Comparison of ENCODE assay signal across 21 cellular contexts in genomic region chr3:81308296-81308695, GRCh38.
DNase-seq lines count a peak whose midpoint lies in the region; ATAC-seq and TF ChIP-seq lines count a peak whose summit lies in the region.
"Had no signal": no experiment of that assay in that cellular context is flagged by ENCODE, and none has a peak within 500 bp of the region (broad histone marks: within the 10 kb centered on the region; RNA-seq: fewer than 3 reads in every experiment).

No MANE protein-coding gene starts in this region.

- TF ChIP-seq POLR2A in IMR-90 (IDR thresholded peaks at IDR 0.05; ENCODE audit: low read depth, low read length) = no peak

- no peak overlapping the region for H4K91ac ChIP-seq in IMR-90 (ENCODE audit: insufficient read depth, low read depth, low read length)

- no peak overlapping the region for H3K4me2 ChIP-seq in IMR-90 (ENCODE audit: low read depth, low read length)
- H3K4me2 ChIP-seq: A549 had no signal

- no CpG with 5 or more reads among the region's 1 CpG for WGBS in IMR-90 (ENCODE audit: extremely low coverage in 2 of 2, insufficient read length in 1 of 2), 2 experiments

- no peak overlapping the region for H3K18ac ChIP-seq in IMR-90 (ENCODE audit: low read depth, low read length)

- no peak overlapping the region for H2AK9ac ChIP-seq in IMR-90 (replicated peaks; ENCODE audit: low read depth, low read length, poor library complexity)

- H3K4me1 ChIP-seq in IMR-90 (ENCODE audit: control insufficient read depth, insufficient read depth, low read length) = no peaks in the 10 kb centered on the region
- H3K4me1 ChIP-seq: A549, esophagus squamous epithelium had no signal

- H4K5ac ChIP-seq in IMR-90 (ENCODE audit: low read depth, low read length) = no peak overlapping the region

- no peaks in the 10 kb centered on the region for H4K20me1 ChIP-seq in IMR-90 (ENCODE audit: insufficient read depth, low read length)

- H3K27ac ChIP-seq in IMR-90 (ENCODE audit: insufficient read depth, low read length) (no peak overlapping the region), brain microvascular endothelial cell (peak overlapping the region; percentile 38)
- H3K27ac ChIP-seq: A549, esophagus squamous epithelium had no signal

- H3K79me1 ChIP-seq in IMR-90 (ENCODE audit: low read depth in 1 of 2, low read length in 2 of 2) = no peaks in the 10 kb centered on the region

- no peak overlapping the region for H3K4ac ChIP-seq in IMR-90 (ENCODE audit: low read depth, low read length)

- H4K8ac ChIP-seq in IMR-90 (ENCODE audit: low read depth in 2 of 2, low read length in 2 of 2) = no peak overlapping the region

- POLR2A ChIA-PET in IMR-90 (lab: Charles Lee; ENCODE audit: unreplicated experiment) = no interaction called here

- no peak overlapping the region for H2AK5ac ChIP-seq in IMR-90 (ENCODE audit: low read depth, low read length)

- H3K27me3 Mint-ChIP-seq in T-helper 17 cell = no peaks in the 10 kb centered on the region
- H3K27me3 Mint-ChIP-seq: activated T-cell treated with anti-CD3 and anti-CD28 coated beads, Interleukin-2, amount 50 U/mL, for 24 hours had no signal

- TF ChIP-seq RAD21 in IMR-90 (IDR thresholded peaks at IDR 0.05; ENCODE audit: low read length) = no peak

- in situ Hi-C loops in IMR-90 (cut with MboI; ENCODE audit: low sequenced_read_pairs) = no loop called here
- in situ Hi-C loops in brain microvascular endothelial cell (cut with HindIII; ENCODE audit: low pct_ligation_motif_present, low sequenced_read_pairs) = no loop called here

- no peak overlapping the region for H3K9ac ChIP-seq in IMR-90 (ENCODE audit: low read depth, low read length)

- CTCF ChIA-PET in IMR-90 (lab: Yijun Ruan, JAX) = no interaction called here

- no peaks in the 10 kb centered on the region for H3K36me3 Mint-ChIP-seq in T-helper 17 cell (ENCODE audit: low read depth)

- no TSS peak for BruUV-seq in IMR-90 (replicated peaks; lab: Mats Ljungman, UMichigan)

- H2BK15ac ChIP-seq in IMR-90 (ENCODE audit: low read depth, low read length) = no peak overlapping the region

- no peak overlapping the region for H2BK5ac ChIP-seq in IMR-90 (ENCODE audit: low read depth, low read length, poor library complexity, severe bottlenecking)

- H3K9me3 ChIP-seq in IMR-90 (ENCODE audit: control insufficient read depth, insufficient read depth, low read length) = no peaks in the 10 kb centered on the region
- H3K9me3 ChIP-seq in T-helper 17 cell (ENCODE audit: control insufficient read depth, low read length, poor library complexity, severe bottlenecking) = no peaks in the 10 kb centered on the region
- H3K9me3 ChIP-seq: A549, esophagus squamous epithelium had no signal

- H3K9me1 ChIP-seq in IMR-90 (ENCODE audit: insufficient read depth, low read length) = no peaks in the 10 kb centered on the region

- no peak overlapping the region for H2AFZ ChIP-seq in IMR-90 (replicated peaks; ENCODE audit: low read length, poor library complexity)

- intact Hi-C loops in IMR-90 (cut with micrococcal nuclease) = no loop called here

- DNase-seq in AG08395 (ENCODE audit: low spot score) = peak; percentile 43
- DNase-seq in IMR-90 = peak; percentile 58
- peak; percentile 9 for DNase-seq in brain microvascular endothelial cell
- DNase-seq in hepatic stellate cell (ENCODE audit: low spot score) = peak; percentile 28
- DNase-seq in activated CD4-positive, alpha-beta T cell treated with anti-CD3 and anti-CD28 coated beads for 1 hour = no peak
- no peak for DNase-seq in NCI-H187 treated with DMSO at 0.1 percent for 48 hours (lab: John Stamatoyannopoulos, UW)
- DNase-seq in T-helper 17 cell = no peak
- DNase-seq in ecto neural progenitor cell (ENCODE audit: low spot score) = no peak
- DNase-seq: activated CD8-positive, alpha-beta memory T cell treated with anti-CD3 and anti-CD28 coated beads for 24 hours; activated naive CD4-positive, alpha-beta T cell treated with anti-CD3 and anti-CD28 coated beads for 36 hours; activated T-cell treated with anti-CD3 and anti-CD28 coated beads, Interleukin-2, amount 50 U/mL, for 24 hours; anterior cingulate cortex; esophagus squamous epithelium; GDM1; head of caudate nucleus; left ventricle myocardium superior; NCI-H1092; NCI-H2029; SHP77 treated with DMSO at 0.1 percent for 48 hours; substantia nigra had no signal

- no peak overlapping the region for H2BK120ac ChIP-seq in IMR-90 (ENCODE audit: low read depth, low read length)

- no peaks in the 10 kb centered on the region for H3K36me3 ChIP-seq in IMR-90 (ENCODE audit: control insufficient read depth, insufficient read depth, low read length)
- H3K36me3 ChIP-seq in brain microvascular endothelial cell (replicated peaks) = no peaks in the 10 kb centered on the region
- H3K36me3 ChIP-seq: esophagus squamous epithelium had no signal

- TF ChIP-seq CTCF in IMR-90 (conservative IDR thresholded peaks at IDR 0.05; ENCODE audit: low read depth, low read length) (no peak), brain microvascular endothelial cell (IDR thresholded peaks at IDR 0.05; ENCODE audit: low read depth, low read length, missing control alignments) (no peak)

- H3K4me1 Mint-ChIP-seq in T-helper 17 cell = no peaks in the 10 kb centered on the region

- H3K4me3 Mint-ChIP-seq in T-helper 17 cell = no peak overlapping the region
- H3K4me3 Mint-ChIP-seq: activated naive CD4-positive, alpha-beta T cell treated with anti-CD3 and anti-CD28 coated beads for 36 hours; activated T-cell treated with anti-CD3 and anti-CD28 coated beads, Interleukin-2, amount 50 U/mL, for 24 hours had no signal

- no peak overlapping the region for H3K14ac ChIP-seq in IMR-90 (replicated peaks; ENCODE audit: low read depth, low read length)

- dilution Hi-C loops in IMR-90 (cut with HindIII; ENCODE audit: low sequenced_read_pairs, unreplicated experiment) = no loop called here

- H2BK20ac ChIP-seq in IMR-90 (ENCODE audit: low read depth, low read length) = no peak overlapping the region

- H3K4me3 ChIP-seq in IMR-90 (ENCODE audit: insufficient read depth, low read depth, low read length) (no peak overlapping the region), brain microvascular endothelial cell (ENCODE audit: low read depth, low read length) (no peak overlapping the region)
- H3K4me3 ChIP-seq: A549, esophagus squamous epithelium had no signal

- ATAC-seq in IMR-90 (ENCODE audit: low read depth) (peak; percentile 24; the same call in 1 of the 2 replicates), T-helper 17 cell (no peak)
- ATAC-seq: A549, left ventricle myocardium superior had no signal

- H3K27ac Mint-ChIP-seq in T-helper 17 cell = no peak overlapping the region
- H3K27ac Mint-ChIP-seq: activated naive CD4-positive, alpha-beta T cell treated with anti-CD3 and anti-CD28 coated beads for 36 hours; activated T-cell treated with anti-CD3 and anti-CD28 coated beads, Interleukin-2, amount 50 U/mL, for 24 hours had no signal

- H3K23ac ChIP-seq in IMR-90 (ENCODE audit: low read depth, low read length) = no peak overlapping the region

- no peak overlapping the region for H3K56ac ChIP-seq in IMR-90 (ENCODE audit: extremely low read depth, insufficient read depth, low read length)

- H3K27me3 ChIP-seq in IMR-90 (ENCODE audit: control insufficient read depth, insufficient read depth, low read length) (no peaks in the 10 kb centered on the region), brain microvascular endothelial cell (replicated peaks) (no peaks in the 10 kb centered on the region)
- H3K27me3 ChIP-seq: esophagus squamous epithelium had no signal

TF ChIP-seq in IMR-90, 13 proteins besides CTCF, POLR2A, EP300 and RAD21:
- TF ChIP-seq MAFK (IDR thresholded peaks at IDR 0.05; ENCODE audit: low read depth, low read length) (no peak), RCOR1 (IDR thresholded peaks at IDR 0.05; ENCODE audit: insufficient replicate concordance, low read length) (no peak), CEBPB (IDR thresholded peaks at IDR 0.05; ENCODE audit: low read depth, low read length) (no peak), SMC3 (IDR thresholded peaks at IDR 0.05; ENCODE audit: low read depth, low read length) (no peak), FOS (IDR thresholded peaks at IDR 0.05; ENCODE audit: low read depth, low read length) (no peak), RFX5 (IDR thresholded peaks at IDR 0.05; ENCODE audit: low read depth, low read length) (no peak), MAZ (IDR thresholded peaks at IDR 0.05; ENCODE audit: borderline replicate concordance, low read depth, low read length) (no peak), MXI1 (IDR thresholded peaks at IDR 0.05; ENCODE audit: borderline replicate concordance, low read depth, low read length) (no peak), USF2 (IDR thresholded peaks at IDR 0.05; ENCODE audit: low read depth, low read length) (no peak)
TF ChIP-seq in IMR-90: peak in this region for 0.

Comparison
In these comparisons a context has a peak if more than half of its experiments do, and no peak if none do; other contexts are left out.
1. DNase-seq: peak in AG08395 (single experiment), IMR-90 (single experiment), brain microvascular endothelial cell (single experiment) and hepatic stellate cell (single experiment); none in activated CD4-positive, alpha-beta T cell treated with anti-CD3 and anti-CD28 coated beads for 1 hour (single experiment), NCI-H187 treated with DMSO at 0.1 percent for 48 hours (single experiment), T-helper 17 cell (0 of 3) and ecto neural progenitor cell (single experiment).